Comparison of ENCODE assay signal across 8 cellular contexts in the genomic region with DNA sequence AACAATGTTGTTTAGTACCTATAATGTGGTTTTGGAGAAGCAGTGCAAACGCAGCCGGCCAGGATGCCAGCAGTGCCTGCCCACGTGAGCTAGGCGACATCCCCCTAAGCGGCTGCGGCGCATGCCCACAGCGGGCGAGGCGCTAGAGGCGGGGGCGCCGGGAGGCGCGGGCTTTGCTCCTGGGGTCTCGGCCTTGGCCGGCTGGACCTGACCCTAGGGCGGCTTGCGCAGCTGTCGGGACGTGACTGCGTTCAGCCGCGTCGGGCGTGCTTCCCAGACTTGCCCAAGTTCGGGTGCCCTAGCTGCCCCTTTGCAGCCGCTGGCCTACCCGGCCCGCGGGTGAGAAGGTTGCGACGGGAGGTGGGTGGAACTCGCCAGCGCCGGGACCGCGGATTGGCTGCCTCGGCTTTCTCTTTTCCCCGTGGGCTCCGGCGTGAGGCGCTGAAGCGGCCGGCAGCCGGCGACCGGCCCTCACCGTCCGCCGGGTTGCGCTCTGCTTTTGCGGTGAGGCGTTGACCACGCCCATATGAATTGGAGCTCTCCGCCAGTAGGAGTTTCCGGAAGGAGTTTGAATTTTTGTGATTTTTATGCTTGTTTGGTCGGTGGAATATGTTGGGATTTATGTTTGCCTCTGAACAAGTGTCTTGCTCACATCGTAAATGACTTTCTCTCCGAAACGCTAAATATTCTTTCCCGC. TPM values are rescaled to one million over a fixed set of nuclear protein-coding genes. Genes with fewer than 3 reads are reported as not detected.
DNase-seq lines count a peak whose midpoint lies in the region; ATAC-seq and TF ChIP-seq lines count a peak whose summit lies in the region.

A gene (plus strand): TSS at position 122 of the 697 bp plus-strand sequence. CDS start 599 bp downstream, outside the sequence.

- intact Hi-C loops in Right ventricle myocardium superior (cut with DNase I): no loop called here

- no peaks in the 10 kb centered on the region for H3K9me3 Mint-ChIP-seq in activated naive CD8-positive, alpha-beta T cell treated with anti-CD3 and anti-CD28 coated beads, Interleukin-2, amount 10 ng/mL, durations not matched to agents 7 days and 5 days

- DNase-seq in NCI-H1105 (lab: John Stamatoyannopoulos, UW) (peak; percentile 84), Right ventricle myocardium superior (peak; percentile 95), tibial nerve (ENCODE audit: low spot score in 2 of 2) (peak; percentile 73 to 74)
- peak; percentile 87 for DNase-seq in activated naive CD8-positive, alpha-beta T cell treated with anti-CD3 and anti-CD28 coated beads, Interleukin-2, amount 10 ng/mL, durations not matched to agents 7 days and 5 days

- H3K9me3 ChIP-seq in SU-DHL-6 (ENCODE audit: insufficient read depth, low read length): no peaks in the 10 kb centered on the region
- H3K9me3 ChIP-seq in parathyroid adenoma (ENCODE audit: control insufficient read depth, low read length): no peaks in the 10 kb centered on the region
- no peaks in the 10 kb centered on the region for H3K9me3 ChIP-seq in tibial nerve

- peak; percentile 15 to 69 for TF ChIP-seq POLR2A in tibial nerve (IDR thresholded peaks at IDR 0.05)

- H3K27ac ChIP-seq in SU-DHL-6 (ENCODE audit: low read depth, low read length): peak within 1 kb of the TSS; percentile 92
- peak within 1 kb of the TSS; percentile 82 for H3K27ac ChIP-seq in parathyroid adenoma
- peak within 1 kb of the TSS; percentile 74 to 88 (median 84) for H3K27ac ChIP-seq in tibial nerve

- POLR2A ChIA-PET in activated naive CD8-positive, alpha-beta T cell treated with anti-CD3 and anti-CD28 coated beads, Interleukin-2, amount 10 ng/mL, durations not matched to agents 7 days and 5 days (lab: Charles Lee): interaction anchor here (0.6 to 5.5 kb wide), 9 partner anchors 20 to 1164 kb away, joined by 3 to 127 read pairs (median 3); a partner anchor contains a TSS

- H3K4me3 ChIP-seq in SU-DHL-6 (ENCODE audit: insufficient read depth, low read length, poor library complexity, severe bottlenecking) (peak within 1 kb of the TSS; percentile 62), parathyroid adenoma (ENCODE audit: low read depth, low read length) (peak within 1 kb of the TSS; percentile 83), tibial nerve (peak within 1 kb of the TSS; percentile 51 to 97 (median 72))

- H3K9ac ChIP-seq in SU-DHL-6 (ENCODE audit: low read length) (peak within 1 kb of the TSS; percentile 67), parathyroid adenoma (peak within 1 kb of the TSS; percentile 31)

- TF ChIP-seq EP300 in tibial nerve (IDR thresholded peaks at IDR 0.05): peak; percentile 8 to 90

- peaks cover 31% of the 10 kb centered on the region; the same call in 1 of the 2 replicates for H3K79me2 ChIP-seq in SU-DHL-6 (ENCODE audit: insufficient read depth, low read length)
- no peaks in the 10 kb centered on the region for H3K79me2 ChIP-seq in parathyroid adenoma

- H3K9me2 ChIP-seq in SU-DHL-6 (replicated peaks; ENCODE audit: insufficient read depth, low read length): no peaks in the 10 kb centered on the region

- H3F3A ChIP-seq in SU-DHL-6 (ENCODE audit: insufficient read depth): peaks cover 49% of the 10 kb centered on the region

- H3K36me3 Mint-ChIP-seq in activated naive CD8-positive, alpha-beta T cell treated with anti-CD3 and anti-CD28 coated beads, Interleukin-2, amount 10 ng/mL, durations not matched to agents 7 days and 5 days: peaks cover 2% of the 10 kb centered on the region

- H3K36me3 ChIP-seq in SU-DHL-6 (ENCODE audit: low read length) (no peaks in the 10 kb centered on the region), parathyroid adenoma (ENCODE audit: control insufficient read depth, insufficient read depth, low read length) (no peaks in the 10 kb centered on the region), tibial nerve (no peaks in the 10 kb centered on the region)

- H3K4me1 ChIP-seq in parathyroid adenoma: no peaks in the 10 kb centered on the region
- peaks cover 0 to 43% (median 17%) of the 10 kb centered on the region in 4 donors for H3K4me1 ChIP-seq in tibial nerve

- no peaks in the 10 kb centered on the region for H4K20me1 ChIP-seq in SU-DHL-6 (ENCODE audit: low read depth, low read length)

- WGBS in tibial nerve, 2 donors: 1% methylated on average over 35 to 38 of the region's 62 CpGs

- H3K27me3 ChIP-seq in SU-DHL-6 (ENCODE audit: low read length): no peaks in the 10 kb centered on the region
- H3K27me3 ChIP-seq in parathyroid adenoma (ENCODE audit: control insufficient read depth, insufficient read depth, low read length): no peaks in the 10 kb centered on the region
- no peaks in the 10 kb centered on the region for H3K27me3 ChIP-seq in tibial nerve

- H3K27me3 Mint-ChIP-seq in activated naive CD8-positive, alpha-beta T cell treated with anti-CD3 and anti-CD28 coated beads, Interleukin-2, amount 10 ng/mL, durations not matched to agents 7 days and 5 days: no peaks in the 10 kb centered on the region

- TF ChIP-seq CTCF in GM12873 (IDR thresholded peaks at IDR 0.05; ENCODE audit: insufficient read depth, low read depth, low read length, missing control alignments) (peak; percentile 29), SU-DHL-6 (IDR thresholded peaks at IDR 0.05; ENCODE audit: insufficient read depth, low read length, poor library complexity, severe bottlenecking) (no peak), parathyroid adenoma (IDR thresholded peaks at IDR 0.05) (peak; percentile 27), tibial nerve (IDR thresholded peaks at IDR 0.05) (peak in 4 of 5 experiments; percentile 7 to 47 (median 26))

- peak within 1 kb of the TSS; percentile 98 for H3K27ac Mint-ChIP-seq in activated naive CD8-positive, alpha-beta T cell treated with anti-CD3 and anti-CD28 coated beads, Interleukin-2, amount 10 ng/mL, durations not matched to agents 7 days and 5 days

- peak within 1 kb of the TSS; percentile 90 for H3K4me2 ChIP-seq in SU-DHL-6 (ENCODE audit: low read depth, low read length, poor library complexity, severe bottlenecking)
- H3K4me2 ChIP-seq in parathyroid adenoma (ENCODE audit: low read length): peak within 1 kb of the TSS; percentile 95

- H3K4me1 Mint-ChIP-seq in activated naive CD8-positive, alpha-beta T cell treated with anti-CD3 and anti-CD28 coated beads, Interleukin-2, amount 10 ng/mL, durations not matched to agents 7 days and 5 days: peaks cover 18% of the 10 kb centered on the region

- peak within 1 kb of the TSS; percentile 98 for H3K4me3 Mint-ChIP-seq in activated naive CD8-positive, alpha-beta T cell treated with anti-CD3 and anti-CD28 coated beads, Interleukin-2, amount 10 ng/mL, durations not matched to agents 7 days and 5 days

- H2AFZ ChIP-seq in SU-DHL-6 (ENCODE audit: low read depth, low read length, severe bottlenecking): peak within 1 kb of the TSS; percentile 61
- peak within 1 kb of the TSS; percentile 96 for H2AFZ ChIP-seq in parathyroid adenoma

- ATAC-seq in HG02642 (IDR thresholded peaks at IDR 0.05; ENCODE audit: poor library complexity, unreplicated experiment) (peak; percentile 94), Right ventricle myocardium superior (ENCODE audit: poor library complexity) (peak; percentile 100)
- ATAC-seq in activated naive CD8-positive, alpha-beta T cell treated with anti-CD3 and anti-CD28 coated beads, Interleukin-2, amount 10 ng/mL, durations not matched to agents 7 days and 5 days (ENCODE audit: low read depth): peak; percentile 95

RNA-seq across cellular contexts. Expression of the gene that starts here (rescaled TPM):
- 10 to 100 TPM; 17.0 to 18.5 TPM for total RNA-seq in activated naive CD8-positive, alpha-beta T cell treated with anti-CD3 and anti-CD28 coated beads, Interleukin-2, amount 10 ng/mL, durations not matched to agents 7 days and 5 days
- total RNA-seq in Right ventricle myocardium superior: 27.3 TPM
- 10 to 100 TPM in 3 of 4 donors, 1 to 10 TPM in 1; 9.3 to 17.6 (median 16.0) TPM for total RNA-seq in tibial nerve

Comparison
In these comparisons a context has a peak if more than half of its experiments do, and no peak if none do; other contexts are left out.
1. Peak in every context shown above with its lines: DNase-seq, ATAC-seq, H3K4me3 ChIP-seq and H3K27ac ChIP-seq.